1 cellular context compared by ENCODE assay signal in genomic region chr9:116137010-116137409, GRCh38.
A peak's percentile ranks its signal among the peaks of the same experiment; 100 is the strongest.
TF ChIP-seq lines count a peak whose summit lies in the region.

No MANE protein-coding gene starts in this region.

TF ChIP-seq in K562, 482 proteins besides CTCF, POLR2A, EP300 and RAD21:
- TF ChIP-seq IRF1 (CRISPR knock-in tag; IDR thresholded peaks at IDR 0.05; ENCODE audit: borderline replicate concordance) (no peak), ZFP36 (IDR thresholded peaks at IDR 0.05; ENCODE audit: low read depth, low read length, partially characterized antibody) (peak; percentile 63), AFF1 (IDR thresholded peaks at IDR 0.05; ENCODE audit: low read depth in 1 of 2, partially characterized antibody in 2 of 2) (no peak)
